ENCODE assay signal across 8 cellular contexts in genomic region chr7:97024209-97025129, GRCh38. TPM values are rescaled to one million over a fixed set of nuclear protein-coding genes. Genes with fewer than 3 reads are reported as not detected.
DNase-seq lines count a peak whose midpoint lies in the region; ATAC-seq lines count a peak whose summit lies in the region.

Gene DLX5, minus strand, starts transcription at chr7:97024831. Its CDS starts 208 bp downstream, at chr7:97024623.

- peaks cover 7% of the 10 kb centered on the region for H3K4me1 ChIP-seq in iPS DF 6.9 (ENCODE audit: control insufficient read depth, insufficient read depth, low read length)
- no peaks in the 10 kb centered on the region for H3K4me1 ChIP-seq in SJCRH30

- peak within 1 kb of the TSS; percentile 8; the same call in 1 of the 2 replicates for H3K4me3 ChIP-seq in iPS DF 6.9 (ENCODE audit: low read length)
- no peak within 1 kb of the TSS for H3K4me3 ChIP-seq in SJCRH30

- H3K36me3 ChIP-seq in iPS DF 6.9 (ENCODE audit: control insufficient read depth, insufficient read depth, low read length): no peaks in the 10 kb centered on the region
- no peaks in the 10 kb centered on the region for H3K36me3 ChIP-seq in SJCRH30

- H3K9me3 Mint-ChIP-seq in activated CD8-positive, alpha-beta T cell treated with anti-CD3 and anti-CD28 coated beads, Interleukin-2, amount 10 ng/mL, durations not matched to agents 7 days and 5 days (ENCODE audit: insufficient read depth): no peaks in the 10 kb centered on the region
- no peaks in the 10 kb centered on the region for H3K9me3 Mint-ChIP-seq in stimulated activated naive CD8-positive, alpha-beta T cell treated with anti-CD3 and anti-CD28 coated beads, Interleukin-15, amount 100 ng/mL, for 72 hours

- peaks cover 78% of the 10 kb centered on the region for H3K27me3 ChIP-seq in iPS DF 6.9 (ENCODE audit: control insufficient read depth, insufficient read depth, low read length)
- no peaks in the 10 kb centered on the region for H3K27me3 ChIP-seq in SJCRH30

- POLR2A ChIA-PET in activated CD8-positive, alpha-beta T cell treated with anti-CD3 and anti-CD28 coated beads, Interleukin-2, amount 10 ng/mL, durations not matched to agents 7 days and 5 days (lab: Charles Lee): no interaction called here

- peaks cover 7% of the 10 kb centered on the region for H3K36me3 Mint-ChIP-seq in activated CD8-positive, alpha-beta T cell treated with anti-CD3 and anti-CD28 coated beads, Interleukin-2, amount 10 ng/mL, durations not matched to agents 7 days and 5 days (ENCODE audit: low read depth)

- CTCF ChIA-PET in activated CD8-positive, alpha-beta T cell treated with anti-CD3 and anti-CD28 coated beads, Interleukin-2, amount 10 ng/mL, durations not matched to agents 7 days and 5 days (lab: Charles Lee): interaction anchor here (1.2 kb wide), 1 partner anchor 12 kb away, joined by 3 read pairs; no protein-coding TSS in a partner anchor

- peak within 1 kb of the TSS; percentile 68 for H3K27ac Mint-ChIP-seq in activated CD8-positive, alpha-beta T cell treated with anti-CD3 and anti-CD28 coated beads, Interleukin-2, amount 10 ng/mL, durations not matched to agents 7 days and 5 days
- H3K27ac Mint-ChIP-seq in stimulated activated naive CD8-positive, alpha-beta T cell treated with anti-CD3 and anti-CD28 coated beads, Interleukin-15, amount 100 ng/mL, for 72 hours: peak within 1 kb of the TSS in 1 of 2 donors; percentile 95

- peak within 1 kb of the TSS; percentile 34 for H3K4me3 Mint-ChIP-seq in activated CD8-positive, alpha-beta T cell treated with anti-CD3 and anti-CD28 coated beads, Interleukin-2, amount 10 ng/mL, durations not matched to agents 7 days and 5 days
- H3K4me3 Mint-ChIP-seq in stimulated activated naive CD8-positive, alpha-beta T cell treated with anti-CD3 and anti-CD28 coated beads, Interleukin-15, amount 100 ng/mL, for 72 hours: peak within 1 kb of the TSS; percentile 50 to 70

- ATAC-seq in activated CD8-positive, alpha-beta T cell treated with anti-CD3 and anti-CD28 coated beads, Interleukin-2, amount 10 ng/mL, durations not matched to agents 7 days and 5 days: no peak
- peak; percentile 24 for ATAC-seq in stimulated activated naive CD8-positive, alpha-beta T cell treated with anti-CD3 and anti-CD28 coated beads, Interleukin-15, amount 100 ng/mL, for 72 hours
- no peak for ATAC-seq in GM21367 (IDR thresholded peaks at IDR 0.05; ENCODE audit: unreplicated experiment)

- no CpG with 5 or more reads among the region's 60 CpGs for WGBS in iPS DF 6.9 (ENCODE audit: insufficient coverage, insufficient read length)

- DNase-seq in DMS153 (lab: John Stamatoyannopoulos, UW): peak; percentile 46
- DNase-seq in NCI-H1092 treated with DMSO at 0.1 percent for 48 hours (lab: John Stamatoyannopoulos, UW): peak; percentile 85
- DNase-seq in activated CD8-positive, alpha-beta T cell treated with anti-CD3 and anti-CD28 coated beads, Interleukin-2, amount 10 ng/mL, durations not matched to agents 7 days and 5 days: no peak
- no peak for DNase-seq in iPS DF 6.9 (ENCODE audit: low read depth, low spot score)
- peak in 1 of 2 donors; percentile 28 for DNase-seq in stimulated activated naive CD8-positive, alpha-beta T cell treated with anti-CD3 and anti-CD28 coated beads, Interleukin-15, amount 100 ng/mL, for 72 hours
- DNase-seq in superior temporal gyrus (ENCODE audit: extremely low spot score): no peak
- DNase-seq in SJCRH30: no peak

- H3K27me3 Mint-ChIP-seq in activated CD8-positive, alpha-beta T cell treated with anti-CD3 and anti-CD28 coated beads, Interleukin-2, amount 10 ng/mL, durations not matched to agents 7 days and 5 days (ENCODE audit: low read depth): peaks cover 84% of the 10 kb centered on the region
- H3K27me3 Mint-ChIP-seq in stimulated activated naive CD8-positive, alpha-beta T cell treated with anti-CD3 and anti-CD28 coated beads, Interleukin-15, amount 100 ng/mL, for 72 hours: peaks cover 94% of the 10 kb centered on the region

- H3K27ac ChIP-seq in iPS DF 6.9 (ENCODE audit: low read length) (no peak within 1 kb of the TSS), SJCRH30 (no peak within 1 kb of the TSS)

- H3K9me3 ChIP-seq in iPS DF 6.9 (ENCODE audit: control insufficient read depth, insufficient read depth, low read length) (no peaks in the 10 kb centered on the region), SJCRH30 (replicated peaks) (no peaks in the 10 kb centered on the region)

- H3K4me1 Mint-ChIP-seq in activated CD8-positive, alpha-beta T cell treated with anti-CD3 and anti-CD28 coated beads, Interleukin-2, amount 10 ng/mL, durations not matched to agents 7 days and 5 days (ENCODE audit: low read depth): peaks cover 44% of the 10 kb centered on the region
- H3K4me1 Mint-ChIP-seq in stimulated activated naive CD8-positive, alpha-beta T cell treated with anti-CD3 and anti-CD28 coated beads, Interleukin-15, amount 100 ng/mL, for 72 hours: peaks cover 66% of the 10 kb centered on the region

RNA-seq across cellular contexts. Expression of gene DLX5, which starts in this region (rescaled TPM):
- total RNA-seq in activated CD8-positive, alpha-beta T cell treated with anti-CD3 and anti-CD28 coated beads, Interleukin-2, amount 10 ng/mL, durations not matched to agents 7 days and 5 days: not detected
- not detected in 2 replicates for total RNA-seq in SJCRH30 (2014; rRNA removed; shearing (Covaris generic))

Comparison
In these comparisons a context has a peak if more than half of its experiments do, and no peak if none do; other contexts are left out.
1. DNase-seq: peak in DMS153 (single experiment) and NCI-H1092 treated with DMSO at 0.1 percent for 48 hours (single experiment); none in activated CD8-positive, alpha-beta T cell treated with anti-CD3 and anti-CD28 coated beads, Interleukin-2, amount 10 ng/mL, durations not matched to agents 7 days and 5 days (single experiment), iPS DF 6.9 (single experiment), superior temporal gyrus (single experiment) and SJCRH30 (0 of 2).